Comparison of ENCODE assay signal across 3 cellular contexts in the genomic region with DNA sequence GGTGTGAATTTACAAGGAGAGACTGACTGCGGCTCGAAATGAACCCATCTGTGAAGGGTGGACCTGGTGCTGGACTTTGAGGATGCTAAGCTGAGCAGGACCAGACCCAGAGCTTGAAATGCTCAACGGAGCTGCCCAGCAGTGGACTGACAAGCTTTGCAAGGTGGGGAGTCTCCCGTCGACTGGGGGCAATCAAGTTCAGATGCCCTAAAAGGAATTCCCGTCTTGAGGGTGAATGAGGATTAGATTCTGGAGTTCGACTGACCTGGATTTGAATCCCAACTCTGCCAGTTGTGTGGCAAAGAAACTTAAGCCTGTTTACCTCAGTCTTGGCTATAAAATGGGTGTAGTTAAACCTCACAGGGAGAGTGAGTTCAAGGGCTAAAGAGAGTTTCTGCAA.
TF ChIP-seq lines count a peak whose summit lies in the region.

No MANE protein-coding gene starts in this region.

TF ChIP-seq in WTC11, 78 proteins besides CTCF, POLR2A, EP300 and RAD21:
- TF ChIP-seq TP53 (CRISPR knock-in tag; IDR thresholded peaks at IDR 0.05) (no peak), GTF2I (CRISPR knock-in tag; conservative IDR thresholded peaks at IDR 0.05) (0 out of 2 replicates have a peak, but pooled peaks have one; percentile 68)

TF ChIP-seq in K562, 482 proteins besides CTCF, POLR2A, EP300 and RAD21:
- TF ChIP-seq PHF20 (IDR thresholded peaks at IDR 0.05; ENCODE audit: partially characterized antibody): peak; percentile 24
- TF ChIP-seq ZNF830 (CRISPR knock-in tag; IDR thresholded peaks at IDR 0.05): no peak
- no peak for TF ChIP-seq ZNF232 (CRISPR knock-in tag; IDR thresholded peaks at IDR 0.05)
- TF ChIP-seq ZNF76 (CRISPR knock-in tag; IDR thresholded peaks at IDR 0.05; ENCODE audit: borderline replicate concordance): no peak
- no peak for TF ChIP-seq ARID3A (IDR thresholded peaks at IDR 0.05; ENCODE audit: borderline replicate concordance, low read depth, low read length)
- no peak for TF ChIP-seq NFRKB (IDR thresholded peaks at IDR 0.05; ENCODE audit: low read depth)
- no peak for TF ChIP-seq SIX5 (IDR thresholded peaks at IDR 0.05; ENCODE audit: borderline replicate concordance in 1 of 2, insufficient read depth in 1 of 2, low read depth in 1 of 2, low read length in 2 of 2)

TF ChIP-seq in H1, 55 proteins besides CTCF, POLR2A, EP300 and RAD21:
- peak; percentile 68; the same call in 1 of the 2 replicates for TF ChIP-seq KDM1A (IDR thresholded peaks at IDR 0.05; ENCODE audit: borderline replicate concordance, low read length)
- no peak for TF ChIP-seq SP2 (IDR thresholded peaks at IDR 0.05; ENCODE audit: low read length)
